ENCODE assay signal across 21 cellular contexts in the genomic region with DNA sequence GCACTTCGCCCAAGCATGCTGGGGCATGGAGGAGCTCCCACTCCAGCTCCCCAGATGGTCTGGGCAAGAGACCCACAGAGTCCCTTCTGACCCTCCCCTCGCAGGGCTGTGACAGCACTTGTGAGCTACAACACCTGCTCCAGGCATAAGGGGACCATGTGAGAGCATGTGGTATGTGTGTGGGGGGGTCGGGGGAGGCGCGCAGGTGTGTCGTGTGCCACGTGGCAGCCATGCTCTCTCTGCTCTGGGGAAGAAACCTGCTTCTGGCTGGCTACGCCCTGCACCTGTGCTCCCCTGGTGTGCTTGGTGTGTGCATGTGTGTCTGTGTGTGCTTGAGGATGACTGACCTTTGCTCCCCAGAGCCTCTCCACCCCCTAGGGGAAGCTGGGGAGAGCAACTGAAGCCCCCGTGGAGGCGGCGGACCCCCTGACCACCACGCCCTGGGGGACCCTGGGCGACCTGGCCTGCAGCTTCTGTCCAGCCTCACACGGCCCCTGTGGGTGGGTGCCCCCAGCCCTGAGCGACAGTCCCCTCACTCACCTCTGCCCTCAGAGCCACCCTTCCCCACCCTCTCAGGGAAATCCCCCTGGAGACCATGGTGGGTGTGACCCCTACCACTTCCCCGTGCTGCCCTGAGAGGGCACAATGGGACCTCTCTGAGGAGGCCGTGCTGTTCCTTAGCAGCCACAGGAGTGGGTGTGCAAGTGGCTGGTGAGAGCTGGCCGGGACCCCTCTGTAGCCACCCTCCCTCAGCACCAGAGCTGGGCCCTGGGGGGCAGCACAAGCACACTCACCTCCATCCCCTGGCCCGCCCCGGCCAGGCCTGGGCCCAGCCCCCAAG. TPM values are rescaled to one million over a fixed set of nuclear protein-coding genes. Genes with fewer than 3 reads are reported as not detected.
A peak's percentile ranks its signal among the peaks of the same experiment; 100 is the strongest.
DNase-seq lines count a peak whose midpoint lies in the region; ATAC-seq and TF ChIP-seq lines count a peak whose summit lies in the region.
"Had no signal": no experiment of that assay in that cellular context is flagged by ENCODE, and none has a peak within 500 bp of the region (broad histone marks: within the 10 kb centered on the region; RNA-seq: fewer than 3 reads in every experiment).

No MANE protein-coding gene starts in this region.

- no peak overlapping the region for H3K9ac ChIP-seq in Karpas-422 (ENCODE audit: low read length)

- H3K36me3 ChIP-seq in Karpas-422 (ENCODE audit: insufficient read depth, low read length) = no peaks in the 10 kb centered on the region
- H3K36me3 ChIP-seq: cardiac muscle cell had no signal

- no peak overlapping the region for H3K4me2 ChIP-seq in Karpas-422 (ENCODE audit: low read depth, low read length, poor library complexity, severe bottlenecking)

- no peaks in the 10 kb centered on the region for H4K20me1 ChIP-seq in Karpas-422 (ENCODE audit: insufficient read depth, low read depth, low read length)

- H3K79me2 ChIP-seq in Karpas-422 (ENCODE audit: low read length) = no peaks in the 10 kb centered on the region

- intact Hi-C loops in Right ventricle myocardium inferior (cut with DNase I) = no loop called here
- intact Hi-C loops in left ventricle myocardium superior (cut with micrococcal nuclease) = no loop called here
- intact Hi-C loops in dorsolateral prefrontal cortex (cut with DNase I) = no loop called here

- H2AFZ ChIP-seq in Karpas-422 (ENCODE audit: low read length) = no peak overlapping the region

- H3K4me1 ChIP-seq in Karpas-422 (ENCODE audit: low read length) = no peaks in the 10 kb centered on the region

- H3K9me3 ChIP-seq in Karpas-422 (ENCODE audit: low read length) = no peaks in the 10 kb centered on the region

- no peak for TF ChIP-seq CTCF in dorsolateral prefrontal cortex (IDR thresholded peaks at IDR 0.05 in 54 of 56, conservative IDR thresholded peaks at IDR 0.05 in 2 of 56; ENCODE audit: low read depth in 1 of 56, partially characterized antibody in 56 of 56)

- no peaks in the 10 kb centered on the region for H3K9me2 ChIP-seq in Karpas-422 (replicated peaks; ENCODE audit: insufficient read depth, low read length)

- no peak overlapping the region for H3K4me3 ChIP-seq in dorsolateral prefrontal cortex
- no peak overlapping the region for H3K4me3 ChIP-seq in Karpas-422 (ENCODE audit: low read length)
- H3K4me3 ChIP-seq: cardiac muscle cell had no signal

- DNase-seq in Right ventricle myocardium inferior (ENCODE audit: missing footprints) (peak; percentile 28), left ventricle myocardium superior (no peak), NCI-H2171 treated with DMSO at 0.1 percent for 48 hours (lab: John Stamatoyannopoulos, UW) (peak; percentile 92), dorsolateral prefrontal cortex (no peak), GM03348 (ENCODE audit: low spot score) (no peak), Karpas-422 (no peak), amygdala (lab: John Stamatoyannopoulos, UW) (no peak)
- DNase-seq: activated CD4-positive, alpha-beta memory T cell treated with anti-CD3 and anti-CD28 coated beads, Interleukin-2, amount 10 ng/mL, durations not matched to agents 7 days and 5 days; activated CD4-positive, CD25-positive, alpha-beta regulatory T cell; KG1; kidney glomerular epithelial cell; mammary epithelial cell; NCI-H2029; NCI-H82; retina; SHP77; SW 1271 had no signal

- ATAC-seq in Right ventricle myocardium inferior (no peak), left ventricle myocardium superior (no peak), GM21381 (IDR thresholded peaks at IDR 0.05; ENCODE audit: unreplicated experiment) (no peak)

- H3K27ac ChIP-seq in dorsolateral prefrontal cortex (peak overlapping the region in 47 of 59 donors; percentile 1 to 91 (median 59)), Karpas-422 (ENCODE audit: low read length) (no peak overlapping the region)
- H3K27ac ChIP-seq: C4-2B, cardiac muscle cell had no signal

- H3K27me3 ChIP-seq in dorsolateral prefrontal cortex (no peaks in the 10 kb centered on the region), Karpas-422 (ENCODE audit: low read length) (no peaks in the 10 kb centered on the region)
- H3K27me3 ChIP-seq: cardiac muscle cell had no signal

RNA-seq across cellular contexts. Expression of a gene that starts 16.6 kb away (rescaled TPM):
- total RNA-seq in Right ventricle myocardium inferior (52.4 TPM), left ventricle myocardium superior (54.9 TPM), dorsolateral prefrontal cortex (10 to 100 TPM; 42.9 to 78.5 (median 62.1) TPM)
- 48.6 and 77.1 TPM in 2 replicates for total RNA-seq in Karpas-422 (2014; rRNA removed; shearing (Covaris generic); ENCODE audit: low replicate concordance)

RNA-seq across cellular contexts. Expression of a gene that starts 44.8 kb away (rescaled TPM):
- 0.30 TPM for total RNA-seq in Right ventricle myocardium inferior
- not detected for total RNA-seq in left ventricle myocardium superior
- total RNA-seq in dorsolateral prefrontal cortex = 1 to 10 TPM in 72 of 120 experiments, under 1 TPM in 24, not detected in 24; 0.32 to 6.7 (median 1.6) TPM
- total RNA-seq in Karpas-422 (2014; rRNA removed; shearing (Covaris generic); ENCODE audit: low replicate concordance) = 1.1 TPM in 1 of 2 replicates, not detected in the other
- total RNA-seq: urinary bladder had no signal

Comparison
In these comparisons a context has a peak if more than half of its experiments do, and no peak if none do; other contexts are left out.
1. DNase-seq: peak in Right ventricle myocardium inferior (single experiment) and NCI-H2171 treated with DMSO at 0.1 percent for 48 hours (single experiment); none in left ventricle myocardium superior (single experiment), dorsolateral prefrontal cortex (0 of 10), GM03348 (single experiment), Karpas-422 (single experiment) and amygdala (0 of 56).